24 cellular contexts compared by ENCODE assay signal in genomic region chr2:154173164-154173563, GRCh38.
A peak's percentile ranks its signal among the peaks of the same experiment; 100 is the strongest.
DNase-seq lines count a peak whose midpoint lies in the region; ATAC-seq, FAIRE-seq and TF ChIP-seq lines count a peak whose summit lies in the region.
"Had no signal": no experiment of that assay in that cellular context is flagged by ENCODE, and none has a peak within 500 bp of the region (broad histone marks: within the 10 kb centered on the region; RNA-seq: fewer than 3 reads in every experiment).

No MANE protein-coding gene starts in this region.

- ATAC-seq in WTC11, result no peak
- ATAC-seq in GM23338, result no peak
- ATAC-seq: HCT116 had no signal

- H3K27ac ChIP-seq in kidney (ENCODE audit: low read depth in 2 of 2, low read length in 2 of 2), result no peak overlapping the region
- no peak overlapping the region for H3K27ac ChIP-seq in GM23338 (ENCODE audit: low read depth)
- no peak overlapping the region for H3K27ac ChIP-seq in substantia nigra (ENCODE audit: low read depth, low read length, poor library complexity, severe bottlenecking)
- H3K27ac ChIP-seq: 22Rv1; BLaER1 treated with 17β-estradiol and CSF1 and Interleukin-3, amounts not matched to agents 10 nM and 100 nM; GM23248 had no signal

- H3K27me3 ChIP-seq in GM23338 (ENCODE audit: insufficient read depth), result no peaks in the 10 kb centered on the region
- H3K27me3 ChIP-seq: BE2C; BLaER1 treated with 17β-estradiol and CSF1 and Interleukin-3, amounts not matched to agents 10 nM and 100 nM had no signal

- H3K36me3 Mint-ChIP-seq in WTC11 (no peaks in the 10 kb centered on the region), endothelial cell (ENCODE audit: low read depth, unreplicated experiment) (no peaks in the 10 kb centered on the region), GM23338 (ENCODE audit: low read depth) (no peaks in the 10 kb centered on the region)
- H3K36me3 Mint-ChIP-seq: CD14-positive monocyte; CD8-positive, alpha-beta memory T cell had no signal

- FAIRE-seq in G401.6 (lab: Jason Lieb, UNC) (peak; percentile 80), kidney (lab: Jason Lieb, UNC) (peak; percentile 79), GM12891 (lab: Jason Lieb, UNC) (no peak)
- FAIRE-seq: A204.1, D721Med, GM12892 had no signal

- POLR2A ChIA-PET in WTC11 (lab: Charles Lee), result no interaction called here

- no peak overlapping the region for H3K9ac ChIP-seq in kidney (ENCODE audit: low read length in 2 of 2)
- H3K9ac ChIP-seq: BLaER1 treated with 17β-estradiol and CSF1 and Interleukin-3, amounts not matched to agents 10 nM and 100 nM; GM23248 had no signal

- H3K4me1 ChIP-seq in kidney (ENCODE audit: control insufficient read depth in 1 of 2, insufficient read depth in 1 of 2, low read depth in 1 of 2, low read length in 2 of 2) (no peaks in the 10 kb centered on the region), GM23338 (ENCODE audit: insufficient read depth) (no peaks in the 10 kb centered on the region)
- H3K4me1 ChIP-seq: BE2C; BLaER1 treated with 17β-estradiol and CSF1 and Interleukin-3, amounts not matched to agents 10 nM and 100 nM had no signal

- H3K27me3 Mint-ChIP-seq in WTC11 (ENCODE audit: low read depth), result no peaks in the 10 kb centered on the region
- no peaks in the 10 kb centered on the region for H3K27me3 Mint-ChIP-seq in endothelial cell (ENCODE audit: unreplicated experiment)
- no peaks in the 10 kb centered on the region for H3K27me3 Mint-ChIP-seq in GM23338 (ENCODE audit: insufficient read depth, low read depth, poor library complexity)
- H3K27me3 Mint-ChIP-seq: CD4-positive, alpha-beta T cell; CD8-positive, alpha-beta memory T cell had no signal

- H3K27ac Mint-ChIP-seq in WTC11 (no peak overlapping the region), endothelial cell (ENCODE audit: unreplicated experiment) (peak overlapping the region; percentile 11), GM23338 (no peak overlapping the region)
- H3K27ac Mint-ChIP-seq: CD14-positive monocyte; CD4-positive, alpha-beta T cell; CD8-positive, alpha-beta memory T cell; H9 had no signal

- no peak overlapping the region for H3K4me3 ChIP-seq in kidney (ENCODE audit: low read length in 2 of 2)
- H3K4me3 ChIP-seq in GM23338, result no peak overlapping the region
- H3K4me3 ChIP-seq: BLaER1 treated with 17β-estradiol and CSF1 and Interleukin-3, amounts not matched to agents 10 nM and 100 nM; GM23248 had no signal

- no peaks in the 10 kb centered on the region for H3K36me3 ChIP-seq in kidney (ENCODE audit: control insufficient read depth in 1 of 2, insufficient read depth in 2 of 2, low read length in 2 of 2)
- H3K36me3 ChIP-seq in GM23338 (ENCODE audit: insufficient read depth), result no peaks in the 10 kb centered on the region
- H3K36me3 ChIP-seq: BE2C; BLaER1 treated with 17β-estradiol and CSF1 and Interleukin-3, amounts not matched to agents 10 nM and 100 nM had no signal

- H3K4me3 Mint-ChIP-seq in WTC11 (no peak overlapping the region), endothelial cell (ENCODE audit: unreplicated experiment) (no peak overlapping the region), GM23338 (no peak overlapping the region)
- H3K4me3 Mint-ChIP-seq: CD14-positive monocyte; CD4-positive, alpha-beta T cell; CD8-positive, alpha-beta memory T cell; H9 had no signal

- no peaks in the 10 kb centered on the region for H3K79me2 ChIP-seq in GM23338 (replicated peaks; ENCODE audit: insufficient read depth)

- no peak overlapping the region for H3K4me2 ChIP-seq in GM23338
- H3K4me2 ChIP-seq: BLaER1 treated with 17β-estradiol and CSF1 and Interleukin-3, amounts not matched to agents 10 nM and 100 nM had no signal

- no peak for DNase-seq in WTC11 (ENCODE audit: low spot score)
- DNase-seq in endothelial cell (ENCODE audit: low spot score), result no peak
- no peak for DNase-seq in kidney
- no peak for DNase-seq in GM12891 (ENCODE audit: insufficient read length, low spot score)
- no peak for DNase-seq in kidney glomerular epithelial cell (lab: John Stamatoyannopoulos, UW)
- DNase-seq in GM23338 (ENCODE audit: low spot score), result no peak
- DNase-seq in substantia nigra (lab: John Stamatoyannopoulos, UW), result no peak
- DNase-seq: BE2C; CD4-positive, alpha-beta T cell; CD8-positive, alpha-beta memory T cell; DMS 273 treated with DMSO at 0.1 percent for 48 hours; DMS79; EL; GF-D8; GM23248; H9 had no signal

- intact Hi-C loops in kidney (cut with DNase I), result no loop called here

- no peaks in the 10 kb centered on the region; the same call in 1 of the 2 replicates for H3K9me2 ChIP-seq in GM23338 (ENCODE audit: insufficient read depth)

- CTCF ChIA-PET in WTC11 (lab: Charles Lee), result no interaction called here

- H3K9me3 Mint-ChIP-seq in WTC11 (no peaks in the 10 kb centered on the region), endothelial cell (ENCODE audit: unreplicated experiment) (no peaks in the 10 kb centered on the region), GM23338 (no peaks in the 10 kb centered on the region)
- H3K9me3 Mint-ChIP-seq: CD4-positive, alpha-beta T cell; H9 had no signal

- no peaks in the 10 kb centered on the region for H4K20me1 ChIP-seq in GM23338 (replicated peaks; ENCODE audit: insufficient read depth)
- H4K20me1 ChIP-seq: BLaER1 treated with 17β-estradiol and CSF1 and Interleukin-3, amounts not matched to agents 10 nM and 100 nM had no signal

- H3F3A ChIP-seq in GM23338 (replicated peaks; ENCODE audit: low read depth), result no peaks in the 10 kb centered on the region

- no peaks in the 10 kb centered on the region for H3K9me3 ChIP-seq in kidney (ENCODE audit: control insufficient read depth in 1 of 2, low read length in 2 of 2)
- H3K9me3 ChIP-seq: BE2C; BLaER1 treated with 17β-estradiol and CSF1 and Interleukin-3, amounts not matched to agents 10 nM and 100 nM had no signal

- H3K4me1 Mint-ChIP-seq in WTC11, result peaks cover 10% of the 10 kb centered on the region
- H3K4me1 Mint-ChIP-seq in endothelial cell (ENCODE audit: unreplicated experiment), result no peaks in the 10 kb centered on the region
- peaks cover 10% of the 10 kb centered on the region; the same call in 2 of the 3 replicates for H3K4me1 Mint-ChIP-seq in GM23338
- H3K4me1 Mint-ChIP-seq: CD14-positive monocyte; CD8-positive, alpha-beta memory T cell had no signal

- no peak overlapping the region for H2AFZ ChIP-seq in GM23338
- H2AFZ ChIP-seq: GM23248 had no signal

- no peak for TF ChIP-seq CTCF in WTC11 (IDR thresholded peaks at IDR 0.05)
- TF ChIP-seq CTCF in endothelial cell (IDR thresholded peaks at IDR 0.05; ENCODE audit: unreplicated experiment), result no peak
- no peak for TF ChIP-seq CTCF in kidney (IDR thresholded peaks at IDR 0.05; ENCODE audit: borderline replicate concordance, extremely low read depth, insufficient read depth)
- no peak for TF ChIP-seq CTCF in GM23338 (conservative IDR thresholded peaks at IDR 0.05; ENCODE audit: low read depth in 2 of 2)

- no peak for TF ChIP-seq POLR2A in GM12891 (IDR thresholded peaks at IDR 0.05; ENCODE audit: low read depth, low read length)

TF ChIP-seq in WTC11, 78 proteins besides CTCF, POLR2A, EP300 and RAD21 (continues in another document):
- TF ChIP-seq CDX4 (CRISPR knock-in tag; IDR thresholded peaks at IDR 0.05; ENCODE audit: borderline replicate concordance) (no peak), HMGA2 (CRISPR knock-in tag; IDR thresholded peaks at IDR 0.05) (peak; percentile 97), CBFB (CRISPR knock-in tag; IDR thresholded peaks at IDR 0.05; ENCODE audit: low read depth) (no peak)

TF ChIP-seq in GM12891, 5 proteins besides CTCF, POLR2A, EP300 and RAD21:
- TF ChIP-seq POLR2AphosphoS5 (IDR thresholded peaks at IDR 0.05; ENCODE audit: low read depth, low read length) (no peak), SPI1 (IDR thresholded peaks at IDR 0.05; ENCODE audit: low read depth, low read length) (no peak), TAF1 (IDR thresholded peaks at IDR 0.05; ENCODE audit: low read depth, low read length) (no peak), POU2F2 (IDR thresholded peaks at IDR 0.05; ENCODE audit: low read depth, low read length) (no peak), PAX5 (IDR thresholded peaks at IDR 0.05; ENCODE audit: insufficient read depth, low read length, severe bottlenecking) (no peak)

TF ChIP-seq in GM23338, 12 proteins besides CTCF, POLR2A, EP300 and RAD21 (continues in another document):
- no peak for TF ChIP-seq POLR2AphosphoS5 (IDR thresholded peaks at IDR 0.05; ENCODE audit: low read depth)
